Comparison of ENCODE assay signal across 8 cellular contexts in the genomic region with DNA sequence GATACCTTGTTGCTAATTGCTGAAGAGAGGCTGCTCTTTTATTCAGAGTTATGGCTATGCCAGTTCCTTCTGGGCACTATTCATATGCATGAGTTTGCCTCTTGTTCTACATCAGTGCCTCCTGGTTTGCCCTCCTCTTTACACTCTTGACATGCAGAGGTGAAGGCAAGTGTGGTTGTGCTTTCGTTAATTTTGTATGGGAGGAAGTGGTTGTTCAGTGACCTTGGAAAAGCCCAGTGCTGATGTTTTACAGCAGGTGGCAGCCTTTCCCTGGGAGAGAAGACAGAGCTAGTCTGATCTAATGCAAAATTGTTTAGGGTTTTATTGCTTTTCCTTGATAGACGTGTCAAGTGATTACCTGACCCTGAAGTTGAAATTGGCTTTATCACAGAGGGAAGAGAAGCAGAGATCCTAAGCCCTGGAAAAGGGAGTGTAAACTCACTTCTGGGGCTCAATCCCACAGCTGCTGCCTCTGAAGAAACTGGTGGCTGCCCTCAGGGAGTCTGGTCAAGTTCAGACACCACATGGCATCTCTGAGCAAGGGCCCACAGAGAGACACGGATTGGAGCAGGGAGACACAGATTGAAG.
A peak's percentile ranks its signal among the peaks of the same experiment; 100 is the strongest.
DNase-seq lines count a peak whose midpoint lies in the region; ATAC-seq lines count a peak whose summit lies in the region.

No MANE protein-coding gene starts in this region.

- DNase-seq in NCI-H2171 treated with DMSO at 0.1 percent for 48 hours (lab: John Stamatoyannopoulos, UW) (peak; percentile 56), NCI-H2171 (lab: John Stamatoyannopoulos, UW) (no peak), NCI-H1694 (lab: John Stamatoyannopoulos, UW) (peak; percentile 47), T-helper 2 cell (peak in 4 of 5 experiments; percentile 34 to 91 (median 44)), amygdala (lab: John Stamatoyannopoulos, UW) (peak in 52 of 56 donors; percentile 1 to 85 (median 38)), hepatic stellate cell (ENCODE audit: low spot score) (peak; percentile 61), smooth muscle cell of the brain vasculature (ENCODE audit: low read depth, low spot score) (peak; percentile 28)

- ATAC-seq in HG02852 (IDR thresholded peaks at IDR 0.05; ENCODE audit: unreplicated experiment) = peak; percentile 81
